In genomic region chr3:8458711-8459110, GRCh38 we compare ENCODE assay signal across 17 cellular contexts. TPM values are rescaled to one million over a fixed set of nuclear protein-coding genes. Genes with fewer than 3 reads are reported as not detected.
A peak's percentile ranks its signal among the peaks of the same experiment; 100 is the strongest.
DNase-seq lines count a peak whose midpoint lies in the region; TF ChIP-seq lines count a peak whose summit lies in the region.
"Had no signal": no experiment of that assay in that cellular context is flagged by ENCODE, and none has a peak within 500 bp of the region (broad histone marks: within the 10 kb centered on the region; RNA-seq: fewer than 3 reads in every experiment).

No MANE protein-coding gene starts in this region.

- DNase-seq in Daoy (ENCODE audit: low read depth) (peak; percentile 30), SHP77 treated with DMSO at 0.1 percent for 48 hours (lab: John Stamatoyannopoulos, UW) (peak; percentile 58), fibroblast of villous mesenchyme (ENCODE audit: low read depth) (peak; percentile 61), DMS114 treated with DMSO at 0.1 percent for 48 hours (lab: John Stamatoyannopoulos, UW; ENCODE audit: unreplicated experiment) (no peak), middle frontal gyrus (ENCODE audit: extremely low spot score, low spot score) (no peak), GF-D8 (lab: John Stamatoyannopoulos, UW) (no peak), iPS-NIHi11 (ENCODE audit: low spot score) (no peak)
- DNase-seq: activated CD8-positive, alpha-beta T cell treated with anti-CD3 and anti-CD28 coated beads, Interleukin-2, amount 10 ng/mL, durations not matched to agents 7 days and 5 days; activated naive CD4-positive, alpha-beta T cell treated with anti-CD3 and anti-CD28 coated beads, Interleukin-2, amount 10 ng/mL, durations not matched to agents 7 days and 5 days; glutamatergic neuron; NCI-H446 treated with DMSO at 0.1 percent for 48 hours; ovary; stimulated activated CD4-positive, alpha-beta T cell treated with anti-CD3 and anti-CD28 coated beads, Interleukin-4, amount 100 ng/mL, for 1 hour; stimulated activated naive CD4-positive, alpha-beta T cell had no signal

- H3K9me3 ChIP-seq in skeletal muscle satellite cell (replicated peaks; ENCODE audit: low read length): no peaks in the 10 kb centered on the region
- H3K9me3 ChIP-seq: ovary, Peyer's patch had no signal

- no peaks in the 10 kb centered on the region for H3K27me3 ChIP-seq in skeletal muscle satellite cell (ENCODE audit: control insufficient read depth, insufficient read depth, low read length)
- H3K27me3 ChIP-seq: ovary, Peyer's patch had no signal

- H3K9ac ChIP-seq in skeletal muscle satellite cell (ENCODE audit: low read depth, low read length): peak overlapping the region; percentile 73

- no peaks in the 10 kb centered on the region for H3K36me3 ChIP-seq in skeletal muscle satellite cell (ENCODE audit: insufficient read depth, low read length)
- H3K36me3 ChIP-seq: ovary, Peyer's patch had no signal

- TF ChIP-seq CTCF in fibroblast of villous mesenchyme (IDR thresholded peaks at IDR 0.05; ENCODE audit: insufficient read depth, low read depth, low read length): no peak

- H3K4me1 ChIP-seq in skeletal muscle satellite cell (ENCODE audit: control insufficient read depth, insufficient read depth, low read length): peaks cover 58% of the 10 kb centered on the region
- H3K4me1 ChIP-seq: Peyer's patch had no signal

- H3K4me3 ChIP-seq in fibroblast of villous mesenchyme (ENCODE audit: low read depth, low read length) (no peak overlapping the region), skeletal muscle satellite cell (ENCODE audit: low read length) (no peak overlapping the region)
- H3K4me3 ChIP-seq: lung, ovary, Peyer's patch had no signal

- H3K4me2 ChIP-seq in skeletal muscle satellite cell (ENCODE audit: low read length): peak overlapping the region; percentile 27

RNA-seq across cellular contexts. Expression of gene LMCD1, which starts 42.9 kb away (rescaled TPM):
- 14.5 and 18.7 TPM in 2 replicates for total RNA-seq in Daoy (2014; rRNA removed; shearing (Covaris generic))
- 95.0 and 170 TPM in 2 replicates for total RNA-seq in fibroblast of villous mesenchyme
- 17.5 and 29.5 TPM in 2 replicates for total RNA-seq in skeletal muscle satellite cell (2012; rRNA removed)

Comparison
In these comparisons a context has a peak if more than half of its experiments do, and no peak if none do; other contexts are left out.
1. DNase-seq: peak in Daoy (single experiment), SHP77 treated with DMSO at 0.1 percent for 48 hours (single experiment) and fibroblast of villous mesenchyme (single experiment); none in DMS114 treated with DMSO at 0.1 percent for 48 hours (single experiment), middle frontal gyrus (single experiment), GF-D8 (single experiment) and iPS-NIHi11 (single experiment).